8 cellular contexts compared by ENCODE assay signal in genomic region chr11:45899448-45900174, GRCh38. TPM values are rescaled to one million over a fixed set of nuclear protein-coding genes. Genes with fewer than 3 reads are reported as not detected.
DNase-seq lines count a peak whose midpoint lies in the region; ATAC-seq and TF ChIP-seq lines count a peak whose summit lies in the region.

No MANE protein-coding gene starts in this region.

- POLR2A ChIA-PET in T-cell (lab: Charles Lee): no interaction called here

- H3K27ac ChIP-seq in ascending aorta: peak overlapping the region; percentile 49 to 65
- peak overlapping the region in 1 of 2 donors; percentile 59 for H3K27ac ChIP-seq in right atrium auricular region
- H3K27ac ChIP-seq in upper lobe of left lung: peak overlapping the region in 2 of 4 donors; percentile 35 to 41

- no peaks in the 10 kb centered on the region for H3K27me3 ChIP-seq in ascending aorta
- H3K27me3 ChIP-seq in right atrium auricular region: no peaks in the 10 kb centered on the region
- peaks cover 0 to 2% (median 0%) of the 10 kb centered on the region in 4 donors for H3K27me3 ChIP-seq in upper lobe of left lung

- no peak overlapping the region for H3K27ac Mint-ChIP-seq in T-cell

- peak; percentile 54 for ATAC-seq in GM21619 (IDR thresholded peaks at IDR 0.05; ENCODE audit: unreplicated experiment)
- ATAC-seq in T-cell (replicated peaks in 1 of 4): peak; percentile 63 to 79 (median 68)
- peak; percentile 76 to 90 for ATAC-seq in upper lobe of left lung (ENCODE audit: low FRiP score in 2 of 2)

- no peaks in the 10 kb centered on the region for H3K36me3 Mint-ChIP-seq in T-cell

- H3K4me3 Mint-ChIP-seq in T-cell: peak overlapping the region; percentile 59 to 73 (median 65)

- no peak for TF ChIP-seq CTCF in ascending aorta (IDR thresholded peaks at IDR 0.05)
- TF ChIP-seq CTCF in right atrium auricular region (IDR thresholded peaks at IDR 0.05): no peak
- no peak for TF ChIP-seq CTCF in upper lobe of left lung (IDR thresholded peaks at IDR 0.05)

- peaks cover 0 to 20% of the 10 kb centered on the region in 2 donors for H3K4me1 ChIP-seq in ascending aorta
- H3K4me1 ChIP-seq in right atrium auricular region: peaks cover 0 to 25% of the 10 kb centered on the region in 2 donors
- peaks cover 18 to 31% (median 20%) of the 10 kb centered on the region in 4 donors for H3K4me1 ChIP-seq in upper lobe of left lung

- peaks cover 0 to 9% of the 10 kb centered on the region in 2 donors for H3K36me3 ChIP-seq in ascending aorta
- H3K36me3 ChIP-seq in right atrium auricular region: no peaks in the 10 kb centered on the region
- peaks cover 0 to 9% (median 3%) of the 10 kb centered on the region in 4 donors for H3K36me3 ChIP-seq in upper lobe of left lung

- peaks cover 4 to 16% (median 9%) of the 10 kb centered on the region in 3 donors for H3K4me1 Mint-ChIP-seq in T-cell

- H3K9me3 ChIP-seq in ascending aorta (no peaks in the 10 kb centered on the region), right atrium auricular region (no peaks in the 10 kb centered on the region), upper lobe of left lung (no peaks in the 10 kb centered on the region)

- intact Hi-C loops in ascending aorta (cut with DNase I) (loop anchor here (1.0 kb wide), 2 partner anchors 19 to 52 kb away; partner anchors contain the start of gene CRY2), posterior cingulate gyrus (cut with DNase I) (loop anchor here (2.0 to 10.0 kb wide), 2 partner anchors 15 to 55 kb away; partner anchors contain the start of genes CRY2 and MAPK8IP1)

- WGBS in upper lobe of left lung, 2 donors: 0 to 3% methylated on average over 10 to 53 of the region's 62 CpGs

- DNase-seq in CD1c-positive myeloid dendritic cell (ENCODE audit: extremely low spot score): peak; percentile 76
- peak; percentile 93 for DNase-seq in NCI-H1092 treated with DMSO at 0.1 percent for 48 hours (lab: John Stamatoyannopoulos, UW)
- peak in 33 of 34 experiments; percentile 14 to 72 (median 52) for DNase-seq in T-cell
- DNase-seq in ascending aorta (ENCODE audit: low spot score in 2 of 2): peak; percentile 62 to 91
- DNase-seq in right atrium auricular region (ENCODE audit: low spot score): peak; percentile 82
- DNase-seq in posterior cingulate gyrus: peak; percentile 86 to 99 (median 91)
- DNase-seq in upper lobe of left lung: peak; percentile 81 to 93

- no peaks in the 10 kb centered on the region for H3K9me3 Mint-ChIP-seq in T-cell

- no peak for TF ChIP-seq EP300 in upper lobe of left lung (IDR thresholded peaks at IDR 0.05)

- peaks cover 25 to 32% of the 10 kb centered on the region in 2 donors for H3K27me3 Mint-ChIP-seq in T-cell

- CTCF ChIA-PET in T-cell (lab: Charles Lee): interaction anchor here in 1 of 2 donors (0.8 kb wide), 1 partner anchor 57 kb away, joined by 3 read pairs; no protein-coding TSS in a partner anchor

- H3K4me3 ChIP-seq in ascending aorta (peak overlapping the region; percentile 70 to 74), right atrium auricular region (peak overlapping the region; percentile 45 to 59), upper lobe of left lung (peak overlapping the region; percentile 36 to 67 (median 54))

- no peak for TF ChIP-seq POLR2A in upper lobe of left lung (IDR thresholded peaks at IDR 0.05)

RNA-seq across cellular contexts. Expression of gene FREY1, which starts 7.5 kb away (rescaled TPM):
- total RNA-seq in T-cell: 1 to 10 TPM; 2.5 to 6.8 (median 4.6) TPM
- total RNA-seq in ascending aorta: not detected
- under 1 TPM; 0.55 to 0.82 TPM for total RNA-seq in right atrium auricular region
- total RNA-seq in upper lobe of left lung: 1 to 10 TPM in 3 of 6 donors, under 1 TPM in 1, not detected in 2; 0.60 to 3.2 (median 1.7) TPM

RNA-seq across cellular contexts. Expression of gene MAPK8IP1, which starts 14.2 kb away (rescaled TPM):
- 1 to 10 TPM in 4 of 5 donors, under 1 TPM in 1; 0.90 to 9.9 (median 1.8) TPM for total RNA-seq in T-cell
- total RNA-seq in ascending aorta: 6.0 TPM
- 1 to 10 TPM; 7.3 to 8.9 TPM for total RNA-seq in right atrium auricular region
- 10 to 100 TPM in 1 of 6 donors, 1 to 10 TPM in 5; 2.1 to 16.0 (median 8.7) TPM for total RNA-seq in upper lobe of left lung

RNA-seq across cellular contexts. Expression of gene PEX16, which starts 18.1 kb away (rescaled TPM):
- total RNA-seq in T-cell (10 to 100 TPM; 49.4 to 87.5 (median 65.2) TPM), ascending aorta (77.9 TPM), right atrium auricular region (10 to 100 TPM; 12.9 to 17.4 TPM), upper lobe of left lung (10 to 100 TPM; 22.9 to 43.0 (median 32.6) TPM)

RNA-seq across cellular contexts. Expression of gene LARGE2, which starts 22.8 kb away (rescaled TPM):
- total RNA-seq in T-cell: 1 to 10 TPM; 2.5 to 9.6 (median 5.1) TPM
- not detected for total RNA-seq in ascending aorta
- total RNA-seq in right atrium auricular region: under 1 TPM in 1 of 2 donors, not detected in 1; 0.51 TPM
- 10 to 100 TPM in 1 of 6 donors, 1 to 10 TPM in 5; 4.3 to 10.6 (median 7.1) TPM for total RNA-seq in upper lobe of left lung

RNA-seq across cellular contexts. Expression of gene CRY2, which starts 52.3 kb away (rescaled TPM):
- total RNA-seq in T-cell (100 to 1,000 TPM in 2 of 5 donors, 10 to 100 TPM in 3; 54.0 to 198 (median 63.5) TPM), ascending aorta (29.6 TPM), right atrium auricular region (10 to 100 TPM; 43.0 to 62.9 TPM), upper lobe of left lung (100 to 1,000 TPM in 1 of 6 donors, 10 to 100 TPM in 5; 51.1 to 103 (median 63.2) TPM)
